Comparison of ENCODE assay signal across 35 cellular contexts in the genomic region with DNA sequence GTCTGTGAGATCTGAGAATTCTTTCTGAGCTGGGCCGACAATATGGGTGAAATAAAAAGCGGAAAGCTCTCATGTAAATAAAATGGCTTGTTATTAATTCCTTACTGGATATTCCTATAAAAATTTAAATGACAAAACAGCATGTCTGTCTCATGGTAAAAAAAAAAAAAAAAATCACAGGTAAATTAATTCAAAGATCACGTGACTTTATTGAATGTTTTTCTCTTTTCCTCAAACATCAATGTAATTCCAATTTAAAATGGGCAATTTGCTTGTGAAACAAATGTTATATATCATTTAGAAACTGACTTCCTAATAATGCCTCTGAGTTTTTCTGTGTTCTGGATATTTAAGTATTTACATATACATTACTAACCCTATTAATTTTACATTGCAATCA.
"Had no signal": no experiment of that assay in that cellular context is flagged by ENCODE, and none has a peak within 500 bp of the region (broad histone marks: within the 10 kb centered on the region; RNA-seq: fewer than 3 reads in every experiment).

No MANE protein-coding gene starts in this region.

- H3K4me3 ChIP-seq: MG63 had no signal

- H3K27me3 ChIP-seq: MG63 had no signal

- DNase-seq: Karpas-422, Kasumi-1, MG63, MM.1S, MV-4-11, NCI-H1048, NCI-H1092, NCI-H1105, NCI-H1105 treated with DMSO at 0.1 percent for 48 hours, NCI-H1417, NCI-H1417 treated with DMSO at 0.1 percent for 48 hours, NCI-H1436, NCI-H1436 treated with DMSO at 0.1 percent for 48 hours, NCI-H146, NCI-H1694, NCI-H1694 treated with DMSO at 0.1 percent for 48 hours, NCI-H187, NCI-H187 treated with DMSO at 0.1 percent for 48 hours, NCI-H1930, NCI-H2029, NCI-H2029 treated with DMSO at 0.1 percent for 48 hours, NCI-H2081, NCI-H2081 treated with DMSO at 0.1 percent for 48 hours, NCI-H2107, NCI-H2171, NCI-H2171 treated with DMSO at 0.1 percent for 48 hours, NCI-H2227 treated with DMSO at 0.1 percent for 48 hours, NCI-H226, NCI-H345, NCI-H446, NCI-H446 treated with DMSO at 0.1 percent for 48 hours, NCI-H510A, NCI-H510A treated with DMSO at 0.1 percent for 48 hours, NCI-H524, NCI-H524 treated with DMSO at 0.1 percent for 48 hours had no signal

- H3K36me3 ChIP-seq: MG63 had no signal
